22 cellular contexts compared by ENCODE assay signal in the genomic region with DNA sequence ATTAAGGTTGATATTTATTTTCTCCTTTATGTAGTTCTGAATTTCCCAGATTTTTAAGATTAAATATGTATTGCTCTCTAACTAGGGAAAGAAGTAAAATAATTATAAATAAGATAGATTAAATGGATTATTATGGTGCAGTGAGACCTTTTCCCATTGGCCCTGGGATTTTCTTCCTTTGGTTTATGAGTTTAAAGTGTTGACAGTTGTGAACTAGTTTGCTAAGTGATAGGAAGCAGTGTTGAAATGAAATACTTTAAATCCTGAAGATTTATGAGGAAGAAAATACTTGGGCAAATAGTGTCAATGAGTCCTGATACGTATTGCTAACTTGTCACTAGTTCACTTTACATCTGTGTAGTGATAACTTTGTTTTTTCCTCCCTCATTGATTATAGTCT.
"Had no signal": no experiment of that assay in that cellular context is flagged by ENCODE, and none has a peak within 500 bp of the region (broad histone marks: within the 10 kb centered on the region; RNA-seq: fewer than 3 reads in every experiment).

No MANE protein-coding gene starts in this region.

- H3K4me3 ChIP-seq: colonic mucosa, esophagus squamous epithelium, mucosa of descending colon, neural progenitor cell, ovary, prostate gland, right lobe of liver, spleen, testis, tibial nerve, upper lobe of right lung had no signal

- H3K4me1 ChIP-seq: colonic mucosa, neural progenitor cell, prostate gland, spleen, testis, upper lobe of right lung had no signal

- DNase-seq: colonic mucosa; dermis blood vessel endothelial cell; esophagus squamous epithelium; foreskin fibroblast; kidney glomerular epithelial cell; mammary epithelial cell; mucosa of descending colon; natural killer cell; nucleus accumbens; ovary; retina; right lobe of liver; spleen; stimulated activated CD4-positive, alpha-beta T cell treated with anti-CD3 and anti-CD28 coated beads, Interleukin-15, amount 100 ng/mL, for 24 hours; stimulated activated CD4-positive, alpha-beta T cell treated with anti-CD3 and anti-CD28 coated beads, Interleukin-1b, Interleukin-23, amount 100 ng/mL, for 48 hours; stimulated activated CD4-positive, alpha-beta T cell treated with anti-CD3 and anti-CD28 coated beads, Interleukin-4, amount 100 ng/mL, for 24 hours; testis; upper lobe of right lung had no signal

- H3K9me3 ChIP-seq: colonic mucosa, esophagus squamous epithelium, mucosa of descending colon, ovary, prostate gland, right lobe of liver, spleen, testis, tibial nerve, upper lobe of right lung had no signal

- H3K36me3 ChIP-seq: colonic mucosa, esophagus squamous epithelium, neural progenitor cell, ovary, prostate gland, right lobe of liver, spleen, tibial nerve, upper lobe of right lung had no signal

- ATAC-seq: mucosa of descending colon; natural killer cell; right lobe of liver; stimulated activated memory B cell treated with anti-CD40 and anti-IgM and Interleukin-4, amounts not matched to agents 10 μg/mL and 1 μg/mL and 100 μg/mL, for 72 hours; upper lobe of right lung had no signal

- H3K27me3 ChIP-seq: colonic mucosa, esophagus squamous epithelium, neural progenitor cell, ovary, right lobe of liver, spleen, testis, tibial nerve, upper lobe of right lung had no signal

- H3K27ac ChIP-seq: colonic mucosa, esophagus squamous epithelium, neural progenitor cell, prostate gland, right lobe of liver, spleen, testis, tibial nerve, upper lobe of right lung had no signal
